In the genomic region with DNA sequence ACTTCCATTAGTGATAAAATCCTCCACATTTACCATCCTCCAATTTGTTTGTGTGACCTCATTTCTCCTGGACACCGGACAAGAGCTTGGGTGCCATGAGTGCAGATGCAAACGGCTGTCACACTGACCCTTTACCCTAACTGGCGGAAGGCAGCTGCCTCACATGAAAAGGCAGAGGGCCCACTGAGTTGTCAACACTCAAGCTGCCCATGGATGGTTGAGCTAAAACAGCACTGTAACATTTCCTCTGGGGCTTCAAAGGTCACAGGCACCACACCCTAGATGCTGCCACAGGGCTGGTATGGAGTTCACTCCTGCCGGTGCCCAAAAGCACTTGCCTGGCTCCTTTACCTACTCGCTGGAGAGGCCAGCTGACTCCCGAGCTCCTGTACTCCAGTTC, we compare ENCODE assay signal across 1 cellular context.
TF ChIP-seq lines count a peak whose summit lies in the region.

No MANE protein-coding gene starts in this region.

TF ChIP-seq in H1, 55 proteins besides CTCF, POLR2A, EP300 and RAD21:
- TF ChIP-seq TEAD4 (IDR thresholded peaks at IDR 0.05; ENCODE audit: low read depth, low read length) (no peak), CHD1 (IDR thresholded peaks at IDR 0.05; ENCODE audit: low read depth, low read length) (no peak), GABPA (IDR thresholded peaks at IDR 0.05; ENCODE audit: borderline replicate concordance, insufficient read depth, low read length) (no peak)
- TF ChIP-seq, protein P1, sequence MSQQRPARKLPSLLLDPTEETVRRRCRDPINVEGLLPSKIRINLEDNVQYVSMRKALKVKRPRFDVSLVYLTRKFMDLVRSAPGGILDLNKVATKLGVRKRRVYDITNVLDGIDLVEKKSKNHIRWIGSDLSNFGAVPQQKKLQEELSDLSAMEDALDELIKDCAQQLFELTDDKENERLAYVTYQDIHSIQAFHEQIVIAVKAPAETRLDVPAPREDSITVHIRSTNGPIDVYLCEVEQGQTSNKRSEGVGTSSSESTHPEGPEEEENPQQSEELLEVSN (IDR thresholded peaks at IDR 0.05), result no peak
- TF ChIP-seq, protein P2, sequence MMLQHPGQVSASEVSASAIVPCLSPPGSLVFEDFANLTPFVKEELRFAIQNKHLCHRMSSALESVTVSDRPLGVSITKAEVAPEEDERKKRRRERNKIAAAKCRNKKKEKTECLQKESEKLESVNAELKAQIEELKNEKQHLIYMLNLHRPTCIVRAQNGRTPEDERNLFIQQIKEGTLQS (IDR thresholded peaks at IDR 0.05; ENCODE audit: insufficient read depth, low read depth, low read length), result no peak
- TF ChIP-seq, protein P3, sequence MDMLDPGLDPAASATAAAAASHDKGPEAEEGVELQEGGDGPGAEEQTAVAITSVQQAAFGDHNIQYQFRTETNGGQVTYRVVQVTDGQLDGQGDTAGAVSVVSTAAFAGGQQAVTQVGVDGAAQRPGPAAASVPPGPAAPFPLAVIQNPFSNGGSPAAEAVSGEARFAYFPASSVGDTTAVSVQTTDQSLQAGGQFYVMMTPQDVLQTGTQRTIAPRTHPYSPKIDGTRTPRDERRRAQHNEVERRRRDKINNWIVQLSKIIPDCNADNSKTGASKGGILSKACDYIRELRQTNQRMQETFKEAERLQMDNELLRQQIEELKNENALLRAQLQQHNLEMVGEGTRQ (IDR thresholded peaks at IDR 0.05; ENCODE audit: low read length), result no peak
